Comparison of ENCODE assay signal across 22 cellular contexts in the genomic region with DNA sequence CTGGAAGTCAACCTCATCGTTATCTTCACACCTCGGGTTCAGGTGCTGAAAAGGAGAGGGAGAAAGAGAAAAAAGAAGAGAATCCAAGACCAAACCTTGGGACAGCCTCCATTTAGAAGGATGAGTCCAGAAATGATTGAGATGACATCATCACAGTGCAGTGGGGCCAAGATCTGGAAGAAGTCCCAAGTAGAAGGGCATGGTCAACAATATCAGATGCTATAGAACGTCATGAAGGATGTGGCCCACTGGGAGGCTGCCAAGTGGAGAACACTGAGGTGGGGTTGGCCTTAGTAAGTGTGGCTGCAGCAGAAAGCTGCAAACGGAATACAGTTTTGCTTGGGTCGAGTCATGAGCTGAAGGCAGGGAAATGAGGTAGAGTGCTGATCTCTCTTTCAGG.
"Had no signal": no experiment of that assay in that cellular context is flagged by ENCODE, and none has a peak within 500 bp of the region (broad histone marks: within the 10 kb centered on the region; RNA-seq: fewer than 3 reads in every experiment).

No MANE protein-coding gene starts in this region.

- H3K4me3 Mint-ChIP-seq: naive B cell; nephron; stimulated activated memory B cell treated with anti-CD40 and anti-IgM and Interleukin-4, amounts not matched to agents 10 μg/mL and 1 μg/mL and 100 μg/mL, for 72 hours; stimulated activated naive CD8-positive, alpha-beta T cell treated with anti-CD3 and anti-CD28 coated beads, Interleukin-15, Interleukin-2, amounts not matched to agents 100 ng/mL and 50 ng/mL, for 24 hours had no signal

- H3K9me3 Mint-ChIP-seq: nephron; stimulated activated memory B cell treated with anti-CD40 and anti-IgM and Interleukin-4, amounts not matched to agents 10 μg/mL and 1 μg/mL and 100 μg/mL, for 72 hours; stimulated activated naive CD8-positive, alpha-beta T cell treated with anti-CD3 and anti-CD28 coated beads, Interleukin-15, Interleukin-2, amounts not matched to agents 100 ng/mL and 50 ng/mL, for 24 hours had no signal

- ATAC-seq: heart left ventricle; sciatic nerve; stimulated activated memory B cell treated with anti-CD40 and anti-IgM and Interleukin-4, amounts not matched to agents 10 μg/mL and 1 μg/mL and 100 μg/mL, for 72 hours had no signal

- H3K9me3 ChIP-seq: esophagus muscularis mucosa, heart left ventricle, prostate gland, spleen, tibial artery, upper lobe of left lung, uterus had no signal

- H3K36me3 Mint-ChIP-seq: naive B cell; stimulated activated memory B cell treated with anti-CD40 and anti-IgM and Interleukin-4, amounts not matched to agents 10 μg/mL and 1 μg/mL and 100 μg/mL, for 72 hours had no signal

- H3K4me1 Mint-ChIP-seq: naive B cell; stimulated activated memory B cell treated with anti-CD40 and anti-IgM and Interleukin-4, amounts not matched to agents 10 μg/mL and 1 μg/mL and 100 μg/mL, for 72 hours had no signal

- H3K4me1 ChIP-seq: esophagus muscularis mucosa, heart left ventricle, prostate gland, spleen, tibial artery, upper lobe of left lung, uterus had no signal

- H3K36me3 ChIP-seq: esophagus muscularis mucosa, heart left ventricle, prostate gland, spleen, tibial artery, upper lobe of left lung, uterus had no signal

- H3K4me3 ChIP-seq: esophagus muscularis mucosa, heart left ventricle, prostate gland, spleen, tibial artery, upper lobe of left lung, uterus had no signal

- H3K27ac ChIP-seq: epithelial cell of prostate, esophagus muscularis mucosa, heart left ventricle, parathyroid adenoma, prostate gland, spleen, tibial artery, upper lobe of left lung, uterus had no signal

- DNase-seq: effector memory CD4-positive, alpha-beta T cell; heart left ventricle; hippocampal formation; kidney glomerular epithelial cell; mesendoderm; naive B cell; retina; spleen; stimulated activated CD4-positive, alpha-beta T cell treated with anti-CD3 and anti-CD28 coated beads, Interleukin-15, amount 100 ng/mL, for 24 hours; stimulated activated CD4-positive, alpha-beta T cell treated with anti-CD3 and anti-CD28 coated beads, Interleukin-1b, Interleukin-23, amount 100 ng/mL, for 48 hours; stimulated activated CD4-positive, alpha-beta T cell treated with anti-CD3 and anti-CD28 coated beads, Interleukin-4, amount 100 ng/mL, for 24 hours; tibial artery; upper lobe of left lung; uterus had no signal

- H2AFZ ChIP-seq: parathyroid adenoma had no signal

- H3K27me3 ChIP-seq: tibial artery, upper lobe of left lung, uterus had no signal

- H3K27ac Mint-ChIP-seq: naive B cell; stimulated activated memory B cell treated with anti-CD40 and anti-IgM and Interleukin-4, amounts not matched to agents 10 μg/mL and 1 μg/mL and 100 μg/mL, for 72 hours; stimulated activated naive CD8-positive, alpha-beta T cell treated with anti-CD3 and anti-CD28 coated beads, Interleukin-15, Interleukin-2, amounts not matched to agents 100 ng/mL and 50 ng/mL, for 24 hours had no signal

- H3K79me2 ChIP-seq: parathyroid adenoma had no signal

- H3K9ac ChIP-seq: parathyroid adenoma had no signal
